In genomic region chr15:68352401-68353062, GRCh38 we compare ENCODE assay signal across 1 cellular context.
TF ChIP-seq lines count a peak whose summit lies in the region.

No MANE protein-coding gene starts in this region.

TF ChIP-seq in SK-N-SH, 30 proteins besides CTCF, POLR2A, EP300 and RAD21 (continued from another document):
- TF ChIP-seq USF2 (IDR thresholded peaks at IDR 0.05; ENCODE audit: borderline replicate concordance, low read depth, low read length) (no peak), NRF1 (IDR thresholded peaks at IDR 0.05; ENCODE audit: low read depth, low read length) (no peak), GABPA (IDR thresholded peaks at IDR 0.05; ENCODE audit: low read depth) (no peak), TCF12 (IDR thresholded peaks at IDR 0.05) (peak; percentile 87), YY1 (IDR thresholded peaks at IDR 0.05; ENCODE audit: low read depth) (no peak; the same call in 1 of the 2 replicates), CHD2 (IDR thresholded peaks at IDR 0.05; ENCODE audit: low read length, partially characterized antibody) (no peak), EZH2phosphoT487 (IDR thresholded peaks at IDR 0.05; ENCODE audit: borderline replicate concordance, low read depth) (no peak), NFIC (IDR thresholded peaks at IDR 0.05; ENCODE audit: borderline replicate concordance) (peak; percentile 78), SIN3A (IDR thresholded peaks at IDR 0.05; ENCODE audit: borderline replicate concordance, low read depth, low read length) (no peak), RCOR1 (IDR thresholded peaks at IDR 0.05; ENCODE audit: low read length) (no peak), MXI1 (IDR thresholded peaks at IDR 0.05; ENCODE audit: low read depth, low read length) (no peak), FOSL2 (IDR thresholded peaks at IDR 0.05; ENCODE audit: borderline replicate concordance, low read depth) (peak; percentile 88), POLR2AphosphoS5 (IDR thresholded peaks at IDR 0.05; ENCODE audit: low read depth, low read length) (no peak; the same call in 1 of the 2 replicates), MEF2A (IDR thresholded peaks at IDR 0.05; ENCODE audit: borderline replicate concordance, low read depth) (peak; percentile 99), JUND (IDR thresholded peaks at IDR 0.05) (peak; percentile 88), FOXM1 (IDR thresholded peaks at IDR 0.05; ENCODE audit: low read depth) (no peak), RFX5 (IDR thresholded peaks at IDR 0.05; ENCODE audit: low read length) (no peak), REST (IDR thresholded peaks at IDR 0.05; ENCODE audit: low read depth, low read length) (peak; percentile 40; the same call in 1 of the 2 replicates), MAX (IDR thresholded peaks at IDR 0.05; ENCODE audit: low read depth) (peak; percentile 89)
- TF ChIP-seq, protein P1, sequence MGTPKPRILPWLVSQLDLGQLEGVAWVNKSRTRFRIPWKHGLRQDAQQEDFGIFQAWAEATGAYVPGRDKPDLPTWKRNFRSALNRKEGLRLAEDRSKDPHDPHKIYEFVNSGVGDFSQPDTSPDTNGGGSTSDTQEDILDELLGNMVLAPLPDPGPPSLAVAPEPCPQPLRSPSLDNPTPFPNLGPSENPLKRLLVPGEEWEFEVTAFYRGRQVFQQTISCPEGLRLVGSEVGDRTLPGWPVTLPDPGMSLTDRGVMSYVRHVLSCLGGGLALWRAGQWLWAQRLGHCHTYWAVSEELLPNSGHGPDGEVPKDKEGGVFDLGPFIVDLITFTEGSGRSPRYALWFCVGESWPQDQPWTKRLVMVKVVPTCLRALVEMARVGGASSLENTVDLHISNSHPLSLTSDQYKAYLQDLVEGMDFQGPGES (IDR thresholded peaks at IDR 0.05; ENCODE audit: low read depth, low read length) = no peak
- TF ChIP-seq, protein P2, sequence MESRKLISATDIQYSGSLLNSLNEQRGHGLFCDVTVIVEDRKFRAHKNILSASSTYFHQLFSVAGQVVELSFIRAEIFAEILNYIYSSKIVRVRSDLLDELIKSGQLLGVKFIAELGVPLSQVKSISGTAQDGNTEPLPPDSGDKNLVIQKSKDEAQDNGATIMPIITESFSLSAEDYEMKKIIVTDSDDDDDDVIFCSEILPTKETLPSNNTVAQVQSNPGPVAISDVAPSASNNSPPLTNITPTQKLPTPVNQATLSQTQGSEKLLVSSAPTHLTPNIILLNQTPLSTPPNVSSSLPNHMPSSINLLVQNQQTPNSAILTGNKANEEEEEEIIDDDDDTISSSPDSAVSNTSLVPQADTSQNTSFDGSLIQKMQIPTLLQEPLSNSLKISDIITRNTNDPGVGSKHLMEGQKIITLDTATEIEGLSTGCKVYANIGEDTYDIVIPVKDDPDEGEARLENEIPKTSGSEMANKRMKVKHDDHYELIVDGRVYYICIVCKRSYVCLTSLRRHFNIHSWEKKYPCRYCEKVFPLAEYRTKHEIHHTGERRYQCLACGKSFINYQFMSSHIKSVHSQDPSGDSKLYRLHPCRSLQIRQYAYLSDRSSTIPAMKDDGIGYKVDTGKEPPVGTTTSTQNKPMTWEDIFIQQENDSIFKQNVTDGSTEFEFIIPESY (IDR thresholded peaks at IDR 0.05; ENCODE audit: borderline replicate concordance, low read depth) = 0 out of 2 replicates have a peak, but pooled peaks have one; percentile 41
